In genomic region chr4:54089875-54090274, GRCh38 we compare ENCODE assay signal across 34 cellular contexts.
"Had no signal": no experiment of that assay in that cellular context is flagged by ENCODE, and none has a peak within 500 bp of the region (broad histone marks: within the 10 kb centered on the region; RNA-seq: fewer than 3 reads in every experiment).

No MANE protein-coding gene starts in this region.

- H3K36me3 ChIP-seq: MG63 had no signal

- H3K9me3 ChIP-seq: MG63 had no signal

- DNase-seq: Karpas-422, Kasumi-1, MG63, MM.1S, MV-4-11, NCI-H1048, NCI-H1092, NCI-H1092 treated with DMSO at 0.1 percent for 48 hours, NCI-H1105, NCI-H1105 treated with DMSO at 0.1 percent for 48 hours, NCI-H1417, NCI-H1417 treated with DMSO at 0.1 percent for 48 hours, NCI-H1436, NCI-H1436 treated with DMSO at 0.1 percent for 48 hours, NCI-H146, NCI-H1694, NCI-H1694 treated with DMSO at 0.1 percent for 48 hours, NCI-H187, NCI-H187 treated with DMSO at 0.1 percent for 48 hours, NCI-H1930, NCI-H2029, NCI-H2029 treated with DMSO at 0.1 percent for 48 hours, NCI-H2081, NCI-H2081 treated with DMSO at 0.1 percent for 48 hours, NCI-H2107, NCI-H2171, NCI-H2171 treated with DMSO at 0.1 percent for 48 hours, NCI-H226, NCI-H345, NCI-H446, NCI-H446 treated with DMSO at 0.1 percent for 48 hours, NCI-H510A, NCI-H510A treated with DMSO at 0.1 percent for 48 hours, NCI-H524 had no signal

- H3K4me3 ChIP-seq: MG63 had no signal
